28 cellular contexts compared by ENCODE assay signal in the genomic region with DNA sequence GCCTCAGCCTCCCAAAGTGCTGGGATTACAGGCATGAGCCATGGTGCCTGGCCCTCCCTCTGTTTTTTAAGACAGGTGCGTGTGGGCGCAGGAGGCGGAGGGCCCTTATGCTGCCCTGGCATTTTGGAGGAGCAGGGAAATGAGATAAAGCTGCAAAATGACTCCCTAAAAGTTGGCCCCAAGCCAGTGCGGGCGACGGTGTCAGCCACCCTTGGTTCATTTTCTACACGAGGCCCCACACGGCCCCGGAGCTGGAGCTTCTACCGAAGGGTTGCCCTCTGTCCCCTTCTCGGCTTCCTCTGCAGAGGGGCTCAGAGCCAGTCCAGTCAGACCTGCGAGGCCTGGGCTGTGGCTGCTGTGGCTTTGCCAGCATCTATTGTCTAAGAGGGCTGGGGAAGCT.
"Had no signal": no experiment of that assay in that cellular context is flagged by ENCODE, and none has a peak within 500 bp of the region (broad histone marks: within the 10 kb centered on the region; RNA-seq: fewer than 3 reads in every experiment).

No MANE protein-coding gene starts in this region.

- H3K27ac ChIP-seq: esophagus squamous epithelium, left ventricle myocardium inferior, lower lobe of right lung, ovary, right lobe of liver, suprapubic skin, transverse colon, upper lobe of right lung, uterus had no signal

- ATAC-seq: effector memory CD8-positive, alpha-beta T cell; left colon; lower lobe of right lung; naive thymus-derived CD8-positive, alpha-beta T cell; right lobe of liver; stimulated activated naive CD8-positive, alpha-beta T cell treated with anti-CD3 and anti-CD28 coated beads, Interleukin-15, amount 100 ng/mL, for 72 hours; upper lobe of right lung had no signal

- H3K36me3 ChIP-seq: esophagus squamous epithelium, left ventricle myocardium inferior, lower lobe of right lung, ovary, right lobe of liver, suprapubic skin, transverse colon, upper lobe of right lung, uterus had no signal

- H3K4me3 ChIP-seq: esophagus squamous epithelium, left ventricle myocardium inferior, lower lobe of right lung, ovary, right lobe of liver, smooth muscle cell, suprapubic skin, transverse colon, upper lobe of right lung, uterus had no signal

- DNase-seq: cortex of kidney; effector memory CD8-positive, alpha-beta T cell; erythroblast; esophagus squamous epithelium; hypothalamus; immature natural killer cell; islet precursor cell; kidney glomerular epithelial cell; left colon; left ventricle myocardium inferior; lower lobe of right lung; naive thymus-derived CD8-positive, alpha-beta T cell; nephron progenitor cell; nucleus accumbens; ovary; retina; right lobe of liver; stimulated activated CD4-positive, alpha-beta T cell treated with anti-CD3 and anti-CD28 coated beads, Interleukin-12 subunit alpha, Interleukin-12 subunit beta, amount 100 ng/mL, for 4 hours; stimulated activated CD4-positive, alpha-beta T cell treated with anti-CD3 and anti-CD28 coated beads, Interleukin-1b, Interleukin-23, amount 100 ng/mL, for 48 hours; stimulated activated CD4-positive, alpha-beta T cell treated with anti-CD3 and anti-CD28 coated beads, Interleukin-4, amount 100 ng/mL, for 1 hour; stimulated activated CD8-positive, alpha-beta memory T cell treated with anti-CD3 and anti-CD28 coated beads, Interleukin-4, amount 100 ng/mL, for 48 hours; stimulated activated naive CD4-positive, alpha-beta T cell; stimulated activated naive CD8-positive, alpha-beta T cell treated with anti-CD3 and anti-CD28 coated beads, Interleukin-15, amount 100 ng/mL, for 72 hours; transverse colon; upper lobe of right lung; uterus had no signal

- H3K4me1 ChIP-seq: esophagus squamous epithelium, left ventricle myocardium inferior, lower lobe of right lung, right lobe of liver, suprapubic skin, transverse colon, upper lobe of right lung, uterus had no signal

- H3K9me3 ChIP-seq: esophagus squamous epithelium, left ventricle myocardium inferior, lower lobe of right lung, ovary, right lobe of liver, suprapubic skin, transverse colon, upper lobe of right lung, uterus had no signal

- H3K4me2 ChIP-seq: smooth muscle cell had no signal

- H3K27me3 ChIP-seq: ovary, right lobe of liver, uterus had no signal
